Comparison of ENCODE assay signal across 25 cellular contexts in genomic region chr4:76035799-76036389, GRCh38. TPM values are rescaled to one million over a fixed set of nuclear protein-coding genes. Genes with fewer than 3 reads are reported as not detected.
DNase-seq lines count a peak whose midpoint lies in the region; ATAC-seq, FAIRE-seq and TF ChIP-seq lines count a peak whose summit lies in the region.
"Had no signal": no experiment of that assay in that cellular context is flagged by ENCODE, and none has a peak within 500 bp of the region (broad histone marks: within the 10 kb centered on the region; RNA-seq: fewer than 3 reads in every experiment).

Gene CXCL11 (minus strand): TSS chr4:76036070. CDS start chr4:76035987, 83 bp downstream.

- no peak within 1 kb of the TSS for H3K9ac ChIP-seq in BLaER1 treated with 17β-estradiol and CSF1 and Interleukin-3, amounts not matched to agents 10 nM and 100 nM
- H3K9ac ChIP-seq in K562 (ENCODE audit: insufficient read depth in 1 of 2, low read depth in 2 of 2, low read length in 2 of 2) (no peak within 1 kb of the TSS), keratinocyte (ENCODE audit: control insufficient read depth, extremely low read depth, insufficient read depth, low read length) (no peak within 1 kb of the TSS)

- no peak for TF ChIP-seq POLR2A in K562 (conservative IDR thresholded peaks at IDR 0.05)

- H3K4me1 ChIP-seq in BLaER1 treated with 17β-estradiol and CSF1 and Interleukin-3, amounts not matched to agents 10 nM and 100 nM, result peaks cover 0 to 21% (median 11%) of the 10 kb centered on the region in 10 experiments; a peak in 13 of 20 replicates
- H3K4me1 ChIP-seq in K562 (replicated peaks in 1 of 2; ENCODE audit: control insufficient read depth in 2 of 2, insufficient read depth in 2 of 2, low read length in 2 of 2) (peaks cover 0 to 6% of the 10 kb centered on the region in 2 experiments; a peak in 2 of 5 replicates), keratinocyte (ENCODE audit: control insufficient read depth, extremely low read depth, insufficient read depth, low read length) (no peaks in the 10 kb centered on the region), ascending aorta (no peaks in the 10 kb centered on the region)

- H3K9me1 ChIP-seq in K562 (ENCODE audit: control insufficient read depth, insufficient read depth, low read length) (no peaks in the 10 kb centered on the region), keratinocyte (ENCODE audit: control insufficient read depth, extremely low read depth, insufficient read depth, low read length) (no peaks in the 10 kb centered on the region)

- in situ Hi-C loops in K562 (cut with MboI), result no loop called here

- H3K27me3 Mint-ChIP-seq in chondrocyte (ENCODE audit: low read depth), result peaks cover 12% of the 10 kb centered on the region

- no peaks in the 10 kb centered on the region for H3K4me1 Mint-ChIP-seq in chondrocyte (ENCODE audit: low read depth)
- H3K4me1 Mint-ChIP-seq: CD4-positive, alpha-beta memory T cell; memory B cell; stimulated activated effector memory CD8-positive, alpha-beta T cell treated with anti-CD3 and anti-CD28 coated beads, Interleukin-12 subunit alpha, Interleukin-12 subunit beta, amount 100 ng/mL, for 72 hours; T-cell had no signal

- H3K27ac Mint-ChIP-seq in chondrocyte (ENCODE audit: unreplicated experiment), result no peak within 1 kb of the TSS
- H3K27ac Mint-ChIP-seq: activated naive CD4-positive, alpha-beta T cell treated with anti-CD3 and anti-CD28 coated beads, Interleukin-2, amount 50 U/mL, for 72 hours; CD4-positive, alpha-beta memory T cell; memory B cell; stimulated activated effector memory CD8-positive, alpha-beta T cell treated with anti-CD3 and anti-CD28 coated beads, Interleukin-12 subunit alpha, Interleukin-12 subunit beta, amount 100 ng/mL, for 72 hours; T-cell had no signal

- no peaks in the 10 kb centered on the region for H3K36me3 ChIP-seq in BLaER1 treated with 17β-estradiol and CSF1 and Interleukin-3, amounts not matched to agents 10 nM and 100 nM
- H3K36me3 ChIP-seq in K562 (ENCODE audit: control insufficient read depth, insufficient read depth, low read length) (no peaks in the 10 kb centered on the region), keratinocyte (ENCODE audit: control insufficient read depth in 2 of 2, extremely low read depth in 1 of 2, insufficient read depth in 2 of 2, low read length in 2 of 2) (no peaks in the 10 kb centered on the region), ascending aorta (no peaks in the 10 kb centered on the region)
- H3K36me3 ChIP-seq: thoracic aorta had no signal

- TF ChIP-seq RAD21 in K562 (CRISPR knock-in tag; conservative IDR thresholded peaks at IDR 0.05 in 1 of 2, IDR thresholded peaks at IDR 0.05 in 1 of 2), result no peak

- POLR2A ChIA-PET in K562 (lab: Yijun Ruan, JAX), result no interaction called here

- no peak for DNase-seq in HL-60 (ENCODE audit: low read depth in 1 of 2, low spot score in 1 of 2)
- DNase-seq in K562 (ENCODE audit: extremely low read depth in 1 of 4, low spot score in 3 of 4), result no peak
- no peak for DNase-seq in keratinocyte (ENCODE audit: low read depth, low spot score)
- DNase-seq in GM19238 (ENCODE audit: insufficient read length, low spot score), result no peak
- no peak for DNase-seq in ascending aorta (ENCODE audit: low spot score in 2 of 2)
- no peak for DNase-seq in chondrocyte (ENCODE audit: low spot score)
- DNase-seq: activated CD4-positive, alpha-beta T cell treated with anti-CD3 and anti-CD28 coated beads for 4 hours; CD4-positive, alpha-beta memory T cell; DMS53; hippocampal formation; kidney; NCI-H1105 treated with DMSO at 0.1 percent for 48 hours; NCI-H510A; SHP77 treated with DMSO at 0.1 percent for 48 hours; T-cell had no signal

- no peaks in the 10 kb centered on the region for H3K27me3 ChIP-seq in BLaER1 treated with 17β-estradiol and CSF1 and Interleukin-3, amounts not matched to agents 10 nM and 100 nM
- H3K27me3 ChIP-seq in HL-60 (ENCODE audit: insufficient read depth, poor library complexity, severe bottlenecking) (no peaks in the 10 kb centered on the region), K562 (ENCODE audit: control insufficient read depth in 2 of 2, insufficient read depth in 2 of 2, low read length in 2 of 2) (no peaks in the 10 kb centered on the region; a peak in 2 of 5 replicates), keratinocyte (ENCODE audit: control insufficient read depth, extremely low read depth, insufficient read depth, low read length) (no peaks in the 10 kb centered on the region), ascending aorta (no peaks in the 10 kb centered on the region)

- TF ChIP-seq CTCF in HL-60 (IDR thresholded peaks at IDR 0.05; ENCODE audit: insufficient read depth, low read length), result no peak
- TF ChIP-seq CTCF in K562 (IDR thresholded peaks at IDR 0.05 in 2 of 3, conservative IDR thresholded peaks at IDR 0.05 in 1 of 3; ENCODE audit: insufficient read depth in 2 of 3, low read depth in 1 of 3, low read length in 3 of 3), result no peak
- no peak for TF ChIP-seq CTCF in keratinocyte (optimal IDR thresholded peaks at IDR 0.05 in 1 of 3, IDR thresholded peaks at IDR 0.05 in 1 of 3, conservative IDR thresholded peaks at IDR 0.05 in 1 of 3; ENCODE audit: extremely low read depth in 1 of 3, insufficient read depth in 2 of 3, low read length in 3 of 3)
- no peak for TF ChIP-seq CTCF in ascending aorta (IDR thresholded peaks at IDR 0.05)
- TF ChIP-seq CTCF in chondrocyte (IDR thresholded peaks at IDR 0.05), result no peak

- no peak for FAIRE-seq in K562 (lab: Jason Lieb, UNC)
- FAIRE-seq in keratinocyte (lab: Jason Lieb, UNC), result peak; percentile 58
- FAIRE-seq: astrocyte, GM12892, H54, kidney had no signal

- H3K79me2 ChIP-seq in K562 (ENCODE audit: control insufficient read depth, insufficient read depth, low read length) (no peaks in the 10 kb centered on the region), keratinocyte (ENCODE audit: control insufficient read depth, insufficient read depth, low read length) (no peaks in the 10 kb centered on the region)

- peak within 1 kb of the TSS in 8 of 11 experiments; percentile 2 to 51 (median 21); a peak in 12 of 22 replicates for H3K4me2 ChIP-seq in BLaER1 treated with 17β-estradiol and CSF1 and Interleukin-3, amounts not matched to agents 10 nM and 100 nM
- H3K4me2 ChIP-seq in K562 (ENCODE audit: insufficient read depth, low read length), result no peak within 1 kb of the TSS; the same call in 1 of the 2 replicates
- H3K4me2 ChIP-seq in keratinocyte (ENCODE audit: control insufficient read depth, extremely low read depth, insufficient read depth, low read depth, low read length), result peak within 1 kb of the TSS; percentile 30

- no peaks in the 10 kb centered on the region for H4K20me1 ChIP-seq in BLaER1 treated with 17β-estradiol and CSF1 and Interleukin-3, amounts not matched to agents 10 nM and 100 nM
- no peaks in the 10 kb centered on the region for H4K20me1 ChIP-seq in K562 (replicated peaks; ENCODE audit: control insufficient read depth, insufficient read depth, low read length)
- H4K20me1 ChIP-seq in keratinocyte (ENCODE audit: control insufficient read depth, extremely low read depth, insufficient read depth, low read length), result no peaks in the 10 kb centered on the region

- WGBS in K562 (ENCODE audit: insufficient coverage, low coverage, missing lambda C conversion rate), result 49% methylated on average over 2 of the region's 2 CpGs

- TF ChIP-seq EP300 in K562 (IDR thresholded peaks at IDR 0.05; ENCODE audit: low read length), result no peak

- ATAC-seq in K562 (no peak), GM18502 (IDR thresholded peaks at IDR 0.05; ENCODE audit: poor library complexity, unreplicated experiment) (no peak)
- ATAC-seq: activated naive CD4-positive, alpha-beta T cell treated with anti-CD3 and anti-CD28 coated beads, Interleukin-2, amount 50 U/mL, for 72 hours; stimulated activated effector memory CD8-positive, alpha-beta T cell treated with anti-CD3 and anti-CD28 coated beads, Interleukin-12 subunit alpha, Interleukin-12 subunit beta, amount 100 ng/mL, for 72 hours; T-cell had no signal

- CTCF ChIA-PET in K562 (lab: Yijun Ruan, JAX; ENCODE audit: low intra/inter-chr PET ratio), result no interaction called here

- H3K4me3 Mint-ChIP-seq in chondrocyte (ENCODE audit: unreplicated experiment), result no peak within 1 kb of the TSS
- H3K4me3 Mint-ChIP-seq: CD4-positive, alpha-beta memory T cell; memory B cell; stimulated activated effector memory CD8-positive, alpha-beta T cell treated with anti-CD3 and anti-CD28 coated beads, Interleukin-12 subunit alpha, Interleukin-12 subunit beta, amount 100 ng/mL, for 72 hours; T-cell had no signal

- intact Hi-C loops in K562 (cut with micrococcal nuclease) (no loop called here), ascending aorta (cut with DNase I) (no loop called here)

- no peaks in the 10 kb centered on the region for H3K36me3 Mint-ChIP-seq in chondrocyte (ENCODE audit: low read depth)
- H3K36me3 Mint-ChIP-seq: activated naive CD4-positive, alpha-beta T cell treated with anti-CD3 and anti-CD28 coated beads, Interleukin-2, amount 50 U/mL, for 72 hours; CD4-positive, alpha-beta memory T cell; memory B cell; stimulated activated effector memory CD8-positive, alpha-beta T cell treated with anti-CD3 and anti-CD28 coated beads, Interleukin-12 subunit alpha, Interleukin-12 subunit beta, amount 100 ng/mL, for 72 hours; T-cell had no signal

- no TSS peak for BruUV-seq in K562 (replicated peaks; lab: Mats Ljungman, UMichigan)

- H3K27ac ChIP-seq in BLaER1 treated with 17β-estradiol and CSF1 and Interleukin-3, amounts not matched to agents 10 nM and 100 nM, result peak within 1 kb of the TSS in 8 of 11 experiments; percentile 22 to 66 (median 44); a peak in 13 of 22 replicates
- H3K27ac ChIP-seq in HL-60 (replicated peaks) (peak within 1 kb of the TSS; percentile 27), K562 (ENCODE audit: extremely low read depth, low read depth, low read length) (no peak within 1 kb of the TSS), keratinocyte (ENCODE audit: control insufficient read depth, insufficient read depth, low read length) (peak within 1 kb of the TSS; percentile 28), ascending aorta (no peak within 1 kb of the TSS)
- H3K27ac ChIP-seq: thoracic aorta had no signal

- H2AFZ ChIP-seq in K562 (ENCODE audit: low read depth, low read length) (peak within 1 kb of the TSS; percentile 53; the same call in 1 of the 2 replicates), keratinocyte (ENCODE audit: control insufficient read depth, low read length) (peak within 1 kb of the TSS; percentile 79)

- no peak within 1 kb of the TSS for H3K4me3 ChIP-seq in BLaER1 treated with 17β-estradiol and CSF1 and Interleukin-3, amounts not matched to agents 10 nM and 100 nM
- no peak within 1 kb of the TSS for H3K4me3 ChIP-seq in HL-60 (replicated peaks; ENCODE audit: insufficient read depth, low read length)
- H3K4me3 ChIP-seq in K562, result no peak within 1 kb of the TSS
- H3K4me3 ChIP-seq in keratinocyte (ENCODE audit: control insufficient read depth in 2 of 3, extremely low read depth in 1 of 3, insufficient read depth in 2 of 3, low read depth in 1 of 3, low read length in 3 of 3), result no peak within 1 kb of the TSS
- no peak within 1 kb of the TSS for H3K4me3 ChIP-seq in ascending aorta
- H3K4me3 ChIP-seq: thoracic aorta had no signal

- dilution Hi-C loops in keratinocyte (cut with MboI; ENCODE audit: extremely low pct_ligation_motif_present, low sequenced_read_pairs), result no loop called here

- no peaks in the 10 kb centered on the region for H3K9me3 ChIP-seq in BLaER1 treated with 17β-estradiol and CSF1 and Interleukin-3, amounts not matched to agents 10 nM and 100 nM (replicated peaks in 1 of 11)
- no peaks in the 10 kb centered on the region for H3K9me3 ChIP-seq in K562 (replicated peaks; ENCODE audit: control insufficient read depth, insufficient read depth, low read depth, low read length)
- no peaks in the 10 kb centered on the region for H3K9me3 ChIP-seq in keratinocyte (ENCODE audit: control insufficient read depth, low read depth, low read length)
- H3K9me3 ChIP-seq in ascending aorta, result no peaks in the 10 kb centered on the region
- H3K9me3 ChIP-seq: thoracic aorta had no signal

- H3K9me3 Mint-ChIP-seq in chondrocyte (ENCODE audit: low read depth), result no peaks in the 10 kb centered on the region
- H3K9me3 Mint-ChIP-seq: activated naive CD4-positive, alpha-beta T cell treated with anti-CD3 and anti-CD28 coated beads, Interleukin-2, amount 50 U/mL, for 72 hours; CD4-positive, alpha-beta memory T cell; memory B cell; stimulated activated effector memory CD8-positive, alpha-beta T cell treated with anti-CD3 and anti-CD28 coated beads, Interleukin-12 subunit alpha, Interleukin-12 subunit beta, amount 100 ng/mL, for 72 hours; T-cell had no signal

RNA-seq across cellular contexts. Expression of gene CXCL11, which starts in this region (rescaled TPM):
- total RNA-seq in K562 (2011; cell fraction: chromatin; rRNA removed; ENCODE audit: low replicate concordance), result 0.93 and 7.8 TPM in 2 replicates
- total RNA-seq in K562 (2011; cell fraction: nucleolus; rRNA removed), result 0.50 and 0.66 TPM in 2 replicates
- total RNA-seq in K562 (2011; cell fraction: nucleoplasm; rRNA removed), result 1.6 and 2.1 TPM in 2 replicates
- total RNA-seq in K562 (2014; rRNA removed) (3.3 and 4.5 TPM in 2 replicates), K562 (2014; rRNA removed; fragmentation: Illumina TruSeq; extraction: Trizol) (6.8 and 8.9 TPM in 2 replicates), K562 (2015; rRNA removed; fragmentation: Illumina TruSeq; extraction: Trizol) (3.8 and 6.1 TPM in 2 replicates), K562 (2021) (4.0 and 4.5 TPM in 2 replicates), ascending aorta (not detected), chondrocyte (not detected in 3 replicates)
- polyA plus RNA-seq in K562 (2011; rRNA removed) (0.41 and 5.9 TPM in 2 replicates), K562 (2014; fragmentation: Illumina TruSeq; extraction: Trizol) (5.8 and 9.1 TPM in 2 replicates), K562 (2014; fragmentation: Nextera tagmentation; extraction: Ambion mirVana) (1 to 10 TPM; 2.1 to 2.3 TPM), K562 (2014; rRNA removed) (5.6 and 6.2 TPM in 2 replicates), keratinocyte (0.58 to 1.4 TPM (median 0.93 TPM) in 3 replicates)
- polyA plus RNA-seq in K562 (2011; cell fraction: cytosol; rRNA removed), result 0.24 and 0.46 TPM in 2 replicates
- 1.1 and 7.7 TPM in 2 replicates for polyA plus RNA-seq in K562 (2011; cell fraction: nucleus; rRNA removed)
- 5.1 and 25.5 TPM in 2 replicates for polyA plus RNA-seq in K562 (2012)
- 4.0 TPM in 1 of 2 replicates, not detected in the other for polyA minus RNA-seq in K562 (2011; rRNA and poly(A)+ RNA removed)
- 1.0 TPM in 1 of 2 replicates, not detected in the other for polyA minus RNA-seq in K562 (2011; cell fraction: cytosol; rRNA and poly(A)+ RNA removed)
- polyA minus RNA-seq in K562 (2011; cell fraction: nucleus; rRNA and poly(A)+ RNA removed), result 0.78 and 0.94 TPM in 2 replicates
- polyA plus RNA-seq in keratinocyte (2011; ENCODE audit: low read depth), result not detected
- polyA plus RNA-seq in keratinocyte (2011; cell fraction: cytosol; rRNA removed), result 1.1 and 1.8 TPM in 2 replicates
- 0.80 and 1.2 TPM in 2 replicates for polyA plus RNA-seq in keratinocyte (2011; cell fraction: nucleus; rRNA removed)
- polyA plus RNA-seq in keratinocyte (2012; ENCODE audit: low replicate concordance), result 0.10 and 0.53 TPM in 2 replicates
- polyA minus RNA-seq in keratinocyte, result 0.36 to 0.48 TPM in 2 of 3 replicates, not detected in the other
- polyA minus RNA-seq in keratinocyte (2011; cell fraction: cytosol; rRNA and poly(A)+ RNA removed), result not detected
- polyA minus RNA-seq in keratinocyte (2011; cell fraction: nucleus; rRNA and poly(A)+ RNA removed), result 0.32 and 0.47 TPM in 2 replicates
- total RNA-seq: CD4-positive, alpha-beta memory T cell; kidney; osteoblast; T-cell; thoracic aorta had no signal
- polyA plus RNA-seq: CD4-positive, alpha-beta memory T cell had no signal

Comparison
In these comparisons a context has a peak if more than half of its experiments do, and no peak if none do; other contexts are left out.
1. H3K27ac ChIP-seq: peak in BLaER1 treated with 17β-estradiol and CSF1 and Interleukin-3, amounts not matched to agents 10 nM and 100 nM (8 of 11), HL-60 (single experiment) and keratinocyte (single experiment); none in K562 (single experiment) and ascending aorta (0 of 2).